In genomic region chr14:50773632-50774541, GRCh38 we compare ENCODE assay signal across 1 cellular context.
TF ChIP-seq lines count a peak whose summit lies in the region.

No MANE protein-coding gene starts in this region.

TF ChIP-seq in IMR-90, 13 proteins besides CTCF, POLR2A, EP300 and RAD21 (continued from another document):
- TF ChIP-seq FOS (IDR thresholded peaks at IDR 0.05; ENCODE audit: low read depth, low read length), result no peak
TF ChIP-seq in IMR-90: peak in this region for 1.
